In the genomic region with DNA sequence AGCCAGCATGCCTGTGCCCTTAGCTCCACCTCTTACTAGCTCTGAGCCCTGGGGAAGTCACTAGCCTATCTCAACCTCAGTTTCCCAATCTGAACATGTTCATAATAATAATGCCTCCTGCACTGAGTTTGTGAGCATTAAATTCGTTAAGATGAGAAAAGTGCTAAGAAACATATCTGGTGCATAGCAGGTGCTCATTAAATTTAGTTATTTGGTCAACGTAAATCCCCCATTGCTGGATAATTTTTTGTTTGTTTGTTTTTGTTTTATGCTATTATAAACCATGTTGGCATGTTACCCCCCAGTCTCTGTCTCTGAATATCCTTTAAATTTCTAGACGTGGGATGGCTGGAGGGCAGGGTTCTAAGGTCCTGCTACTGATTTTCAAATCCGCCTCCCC, we compare ENCODE assay signal across 24 cellular contexts. TPM values are rescaled to one million over a fixed set of nuclear protein-coding genes. Genes with fewer than 3 reads are reported as not detected.
A peak's percentile ranks its signal among the peaks of the same experiment; 100 is the strongest.
DNase-seq lines count a peak whose midpoint lies in the region; ATAC-seq and TF ChIP-seq lines count a peak whose summit lies in the region.
"Had no signal": no experiment of that assay in that cellular context is flagged by ENCODE, and none has a peak within 500 bp of the region (broad histone marks: within the 10 kb centered on the region; RNA-seq: fewer than 3 reads in every experiment).

No MANE protein-coding gene starts in this region.

- H3K27me3 ChIP-seq in Karpas-422 (ENCODE audit: low read length): no peaks in the 10 kb centered on the region
- no peaks in the 10 kb centered on the region for H3K27me3 ChIP-seq in neuronal stem cell (ENCODE audit: control insufficient read depth in 3 of 3, insufficient read depth in 3 of 3, low read depth in 1 of 3, low read length in 3 of 3)
- no peaks in the 10 kb centered on the region for H3K27me3 ChIP-seq in CD4-positive, alpha-beta T cell (ENCODE audit: control insufficient read depth, insufficient read depth, low read length)
- H3K27me3 ChIP-seq: BLaER1 treated with 17β-estradiol and CSF1 and Interleukin-3, amounts not matched to agents 10 nM and 100 nM had no signal

- no peak overlapping the region for H2BK12ac ChIP-seq in neuronal stem cell (ENCODE audit: low read length)

- peaks cover 2% of the 10 kb centered on the region for H3K79me1 ChIP-seq in neuronal stem cell (ENCODE audit: low read depth, low read length)

- H3K4me2 ChIP-seq in Karpas-422 (ENCODE audit: low read depth, low read length, poor library complexity, severe bottlenecking) (no peak overlapping the region), neuronal stem cell (ENCODE audit: insufficient read depth, low read length, poor library complexity, severe bottlenecking) (no peak overlapping the region)

- no peak overlapping the region for H2BK5ac ChIP-seq in neuronal stem cell (ENCODE audit: low read length)

- peaks cover 30% of the 10 kb centered on the region for H3K4me1 Mint-ChIP-seq in CD4-positive, alpha-beta T cell (ENCODE audit: low read depth)
- peaks cover 16% of the 10 kb centered on the region for H3K4me1 Mint-ChIP-seq in activated T-cell treated with anti-CD3 and anti-CD28 coated beads, Interleukin-2, amount 50 U/mL, for 24 hours (ENCODE audit: low read depth)
- H3K4me1 Mint-ChIP-seq: B cell had no signal

- H4K8ac ChIP-seq in neuronal stem cell (ENCODE audit: low read depth, low read length): peak overlapping the region; percentile 76

- no peak for TF ChIP-seq CTCF in HEK293 (tag by site-specific recombination; IDR thresholded peaks at IDR 0.05)
- TF ChIP-seq CTCF in CD4-positive, alpha-beta T cell (IDR thresholded peaks at IDR 0.05): no peak

- peaks cover 44% of the 10 kb centered on the region for H3K36me3 Mint-ChIP-seq in CD4-positive, alpha-beta T cell (ENCODE audit: low read depth)
- peaks cover 4% of the 10 kb centered on the region for H3K36me3 Mint-ChIP-seq in activated T-cell treated with anti-CD3 and anti-CD28 coated beads, Interleukin-2, amount 50 U/mL, for 24 hours (ENCODE audit: low read depth)

- no peak overlapping the region for H3K27ac Mint-ChIP-seq in CD4-positive, alpha-beta T cell
- H3K27ac Mint-ChIP-seq in activated T-cell treated with anti-CD3 and anti-CD28 coated beads, Interleukin-2, amount 50 U/mL, for 24 hours: no peak overlapping the region
- H3K27ac Mint-ChIP-seq: B cell; CD4-positive, alpha-beta memory T cell had no signal

- no peak for ATAC-seq in GM18873 (IDR thresholded peaks at IDR 0.05; ENCODE audit: low FRiP score, unreplicated experiment)
- ATAC-seq in CD4-positive, alpha-beta T cell (ENCODE audit: poor library complexity): no peak
- ATAC-seq in HG02973 (IDR thresholded peaks at IDR 0.05; ENCODE audit: unreplicated experiment): no peak
- ATAC-seq: GM12878 had no signal

- DNase-seq in Karpas-422 (peak; percentile 34), neuronal stem cell (ENCODE audit: low spot score) (no peak), ureter (ENCODE audit: low spot score) (peak; percentile 12)
- no peak for DNase-seq in CD4-positive, alpha-beta T cell
- DNase-seq in activated T-cell treated with anti-CD3 and anti-CD28 coated beads, Interleukin-2, amount 50 U/mL, for 24 hours: no peak
- DNase-seq: 8988T; AML-193; CD4-positive, alpha-beta memory T cell; CD8-positive, alpha-beta memory T cell; COR-L47; DMS 273 treated with DMSO at 0.1 percent for 48 hours; DMS153; DMS53; DMS79; DND-41; EL; GDM1 had no signal

- H3K79me2 ChIP-seq in Karpas-422 (ENCODE audit: low read length): no peaks in the 10 kb centered on the region

- H3K4me1 ChIP-seq in HEK293 (ENCODE audit: control insufficient read depth, insufficient read depth, low read length): no peaks in the 10 kb centered on the region
- no peaks in the 10 kb centered on the region for H3K4me1 ChIP-seq in Karpas-422 (ENCODE audit: low read length)
- no peaks in the 10 kb centered on the region for H3K4me1 ChIP-seq in neuronal stem cell (ENCODE audit: control insufficient read depth in 2 of 2, insufficient read depth in 1 of 2, low read depth in 1 of 2, low read length in 2 of 2)

- no peaks in the 10 kb centered on the region for H3K9me2 ChIP-seq in Karpas-422 (replicated peaks; ENCODE audit: insufficient read depth, low read length)

- H3K9me3 ChIP-seq in HEK293 (ENCODE audit: control insufficient read depth, insufficient read depth, low read depth, low read length) (no peaks in the 10 kb centered on the region), Karpas-422 (ENCODE audit: low read length) (no peaks in the 10 kb centered on the region), neuronal stem cell (replicated peaks in 1 of 2; ENCODE audit: control insufficient read depth in 2 of 2, insufficient read depth in 1 of 2, low read depth in 1 of 2, low read length in 2 of 2) (no peaks in the 10 kb centered on the region)
- H3K9me3 ChIP-seq in CD4-positive, alpha-beta T cell (ENCODE audit: control insufficient read depth, low read length): no peaks in the 10 kb centered on the region

- no peak overlapping the region for H3K4ac ChIP-seq in neuronal stem cell (ENCODE audit: low read length)

- peak overlapping the region; percentile 74 for H3K18ac ChIP-seq in neuronal stem cell (ENCODE audit: low read length)

- H3K27ac ChIP-seq in HEK293 (ENCODE audit: extremely low read depth, low read depth, low read length) (no peak overlapping the region), Karpas-422 (ENCODE audit: low read length) (no peak overlapping the region), neuronal stem cell (replicated peaks; ENCODE audit: low read length) (no peak overlapping the region)
- no peak overlapping the region for H3K27ac ChIP-seq in CD4-positive, alpha-beta T cell (ENCODE audit: low read depth, low read length)
- H3K27ac ChIP-seq: BLaER1 treated with 17β-estradiol and CSF1 and Interleukin-3, amounts not matched to agents 10 nM and 100 nM; C4-2B had no signal

- H2AFZ ChIP-seq in Karpas-422 (ENCODE audit: low read length) (no peak overlapping the region), neuronal stem cell (ENCODE audit: low read length) (no peak overlapping the region)

- H2BK15ac ChIP-seq in neuronal stem cell (ENCODE audit: low read length): no peak overlapping the region

- CTCF ChIA-PET in HEK293 (lab: Yijun Ruan, JAX): interaction anchor here (0.8 kb wide), 1 partner anchor 9 kb away, joined by 4 read pairs; no protein-coding TSS in a partner anchor
- CTCF ChIA-PET in CD4-positive, alpha-beta T cell (lab: Charles Lee): no interaction called here

- no peak overlapping the region for H4K91ac ChIP-seq in neuronal stem cell (ENCODE audit: low read depth, low read length, poor library complexity)

- intact Hi-C loops in CD4-positive, alpha-beta T cell (cut with DNase I, micrococcal nuclease): no loop called here

- H3K23ac ChIP-seq in neuronal stem cell (ENCODE audit: low read depth, low read length, poor library complexity): no peak overlapping the region

- no peak overlapping the region for H3K4me3 Mint-ChIP-seq in CD4-positive, alpha-beta T cell
- H3K4me3 Mint-ChIP-seq in activated T-cell treated with anti-CD3 and anti-CD28 coated beads, Interleukin-2, amount 50 U/mL, for 24 hours: no peak overlapping the region
- H3K4me3 Mint-ChIP-seq: B cell; CD4-positive, alpha-beta memory T cell; CD8-positive, alpha-beta memory T cell had no signal

- no peaks in the 10 kb centered on the region for H3K9me3 Mint-ChIP-seq in CD4-positive, alpha-beta T cell
- no peaks in the 10 kb centered on the region for H3K9me3 Mint-ChIP-seq in activated T-cell treated with anti-CD3 and anti-CD28 coated beads, Interleukin-2, amount 50 U/mL, for 24 hours
- H3K9me3 Mint-ChIP-seq: CD4-positive, alpha-beta memory T cell had no signal

- no peaks in the 10 kb centered on the region for H4K20me1 ChIP-seq in Karpas-422 (ENCODE audit: insufficient read depth, low read depth, low read length)
- H4K20me1 ChIP-seq: BLaER1 treated with 17β-estradiol and CSF1 and Interleukin-3, amounts not matched to agents 10 nM and 100 nM had no signal

- H2AK5ac ChIP-seq in neuronal stem cell (ENCODE audit: low read depth, low read length): peak overlapping the region; percentile 92

- no CpG with 5 or more reads among the region's 4 CpGs for WGBS in neuronal stem cell (ENCODE audit: extremely low coverage in 2 of 2, insufficient read length in 2 of 2, insufficient replicate concordance in 1 of 2), 2 donors

- H3K4me3 ChIP-seq in HEK293 (ENCODE audit: low read depth, low read length) (no peak overlapping the region), Karpas-422 (ENCODE audit: low read length) (no peak overlapping the region), neuronal stem cell (ENCODE audit: low read length in 2 of 2) (peak overlapping the region in 1 of 2 donors; percentile 57)
- H3K4me3 ChIP-seq: BLaER1 treated with 17β-estradiol and CSF1 and Interleukin-3, amounts not matched to agents 10 nM and 100 nM; GM12878 had no signal

- POLR2A ChIA-PET in HEK293 (lab: Yijun Ruan, JAX): no interaction called here
- POLR2A ChIA-PET in CD4-positive, alpha-beta T cell (lab: Charles Lee): no interaction called here

- no peaks in the 10 kb centered on the region; a peak in 1 of 3 replicates for H3K36me3 ChIP-seq in HEK293 (ENCODE audit: control insufficient read depth in 2 of 2, insufficient read depth in 1 of 2, low read length in 2 of 2)
- H3K36me3 ChIP-seq in Karpas-422 (ENCODE audit: insufficient read depth, low read length): no peaks in the 10 kb centered on the region
- H3K36me3 ChIP-seq in neuronal stem cell (replicated peaks in 1 of 2; ENCODE audit: control insufficient read depth in 2 of 2, insufficient read depth in 2 of 2, low read length in 2 of 2): no peaks in the 10 kb centered on the region

- H3K9ac ChIP-seq in Karpas-422 (ENCODE audit: low read length) (no peak overlapping the region), neuronal stem cell (ENCODE audit: low read depth, low read length, poor library complexity) (no peak overlapping the region)
- H3K9ac ChIP-seq: BLaER1 treated with 17β-estradiol and CSF1 and Interleukin-3, amounts not matched to agents 10 nM and 100 nM had no signal

- H3K27me3 Mint-ChIP-seq in CD4-positive, alpha-beta T cell: no peaks in the 10 kb centered on the region
- H3K27me3 Mint-ChIP-seq in activated T-cell treated with anti-CD3 and anti-CD28 coated beads, Interleukin-2, amount 50 U/mL, for 24 hours: no peaks in the 10 kb centered on the region
- H3K27me3 Mint-ChIP-seq: B cell; CD4-positive, alpha-beta memory T cell; CD8-positive, alpha-beta memory T cell had no signal

- no peak overlapping the region for H3K14ac ChIP-seq in neuronal stem cell (ENCODE audit: low read length)

- no peak overlapping the region for H2BK120ac ChIP-seq in neuronal stem cell (ENCODE audit: low read depth, low read length)

TF ChIP-seq in HEK293, 187 proteins besides CTCF, POLR2A, EP300 and RAD21 (continues in another document):
- peak; percentile 80; the same call in 1 of the 2 replicates for TF ChIP-seq MZF1 (tag by site-specific recombination; IDR thresholded peaks at IDR 0.05; ENCODE audit: borderline replicate concordance)

RNA-seq across cellular contexts. Expression of a gene that starts 10.6 kb away (rescaled TPM):
- total RNA-seq in Karpas-422 (2014; rRNA removed; shearing (Covaris generic); ENCODE audit: low replicate concordance): 0.32 TPM in 1 of 2 replicates, not detected in the other
- 0.28 TPM for polyA plus RNA-seq in neuronal stem cell (2013, experiment 1 of 2)
- 0.29 TPM for polyA plus RNA-seq in neuronal stem cell (2013, experiment 2 of 2)
- total RNA-seq in ureter: 37.0 TPM
- total RNA-seq in CD4-positive, alpha-beta T cell: 10 to 100 TPM; 16.3 to 19.1 TPM

RNA-seq across cellular contexts. Expression of a gene that starts 47.1 kb away (rescaled TPM):
- total RNA-seq in Karpas-422 (2014; rRNA removed; shearing (Covaris generic); ENCODE audit: low replicate concordance): 99.7 and 123 TPM in 2 replicates
- 53.0 TPM for polyA plus RNA-seq in neuronal stem cell (2013, experiment 1 of 2)
- 55.0 TPM for polyA plus RNA-seq in neuronal stem cell (2013, experiment 2 of 2)
- total RNA-seq in ureter: 97.6 TPM
- total RNA-seq in CD4-positive, alpha-beta T cell: 10 to 100 TPM; 61.3 to 67.4 TPM

Comparison
In these comparisons a context has a peak if more than half of its experiments do, and no peak if none do; other contexts are left out.
1. DNase-seq: peak in Karpas-422 (single experiment) and ureter (single experiment); none in neuronal stem cell (single experiment), CD4-positive, alpha-beta T cell (0 of 10) and activated T-cell treated with anti-CD3 and anti-CD28 coated beads, Interleukin-2, amount 50 U/mL, for 24 hours (single experiment).
2. RNA of a gene that starts 10.6 kb away (total RNA-seq): 37.0 TPM in ureter (single experiment) and 16.3 to 19.1 TPM in CD4-positive, alpha-beta T cell; 0.32 TPM in Karpas-422; every median in the first group is over 10 times any median in the second.